Comparison of ENCODE assay signal across 1 cellular context in the genomic region with DNA sequence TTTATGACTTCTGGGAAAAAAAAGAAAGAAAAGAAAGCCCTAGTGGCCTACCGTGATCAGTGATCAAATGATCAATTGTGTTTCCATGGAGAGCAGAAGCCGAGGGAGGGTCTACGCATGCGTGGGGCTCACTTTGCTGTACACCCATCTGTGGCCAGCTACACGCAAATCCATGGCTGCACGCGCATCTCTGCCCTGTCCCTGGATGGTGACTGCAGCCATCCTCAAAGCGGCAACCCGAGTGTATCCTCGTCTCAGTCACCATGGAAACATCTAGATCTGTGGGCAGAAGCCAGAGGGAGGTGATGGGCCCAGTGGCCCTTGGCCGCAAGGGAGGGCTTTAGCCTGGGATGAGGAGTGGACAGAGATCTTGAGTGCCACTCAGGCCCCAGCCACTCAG.
TF ChIP-seq lines count a peak whose summit lies in the region.

No MANE protein-coding gene starts in this region.

TF ChIP-seq in HepG2, 621 proteins besides CTCF, POLR2A, EP300 and RAD21:
- TF ChIP-seq ZBTB14 (CRISPR knock-in tag; IDR thresholded peaks at IDR 0.05) (no peak), ZXDC (CRISPR knock-in tag; IDR thresholded peaks at IDR 0.05) (no peak), RBM39 (IDR thresholded peaks at IDR 0.05; ENCODE audit: low read depth, low read length, poor library complexity, severe bottlenecking) (no peak)
- TF ChIP-seq, protein P1, sequence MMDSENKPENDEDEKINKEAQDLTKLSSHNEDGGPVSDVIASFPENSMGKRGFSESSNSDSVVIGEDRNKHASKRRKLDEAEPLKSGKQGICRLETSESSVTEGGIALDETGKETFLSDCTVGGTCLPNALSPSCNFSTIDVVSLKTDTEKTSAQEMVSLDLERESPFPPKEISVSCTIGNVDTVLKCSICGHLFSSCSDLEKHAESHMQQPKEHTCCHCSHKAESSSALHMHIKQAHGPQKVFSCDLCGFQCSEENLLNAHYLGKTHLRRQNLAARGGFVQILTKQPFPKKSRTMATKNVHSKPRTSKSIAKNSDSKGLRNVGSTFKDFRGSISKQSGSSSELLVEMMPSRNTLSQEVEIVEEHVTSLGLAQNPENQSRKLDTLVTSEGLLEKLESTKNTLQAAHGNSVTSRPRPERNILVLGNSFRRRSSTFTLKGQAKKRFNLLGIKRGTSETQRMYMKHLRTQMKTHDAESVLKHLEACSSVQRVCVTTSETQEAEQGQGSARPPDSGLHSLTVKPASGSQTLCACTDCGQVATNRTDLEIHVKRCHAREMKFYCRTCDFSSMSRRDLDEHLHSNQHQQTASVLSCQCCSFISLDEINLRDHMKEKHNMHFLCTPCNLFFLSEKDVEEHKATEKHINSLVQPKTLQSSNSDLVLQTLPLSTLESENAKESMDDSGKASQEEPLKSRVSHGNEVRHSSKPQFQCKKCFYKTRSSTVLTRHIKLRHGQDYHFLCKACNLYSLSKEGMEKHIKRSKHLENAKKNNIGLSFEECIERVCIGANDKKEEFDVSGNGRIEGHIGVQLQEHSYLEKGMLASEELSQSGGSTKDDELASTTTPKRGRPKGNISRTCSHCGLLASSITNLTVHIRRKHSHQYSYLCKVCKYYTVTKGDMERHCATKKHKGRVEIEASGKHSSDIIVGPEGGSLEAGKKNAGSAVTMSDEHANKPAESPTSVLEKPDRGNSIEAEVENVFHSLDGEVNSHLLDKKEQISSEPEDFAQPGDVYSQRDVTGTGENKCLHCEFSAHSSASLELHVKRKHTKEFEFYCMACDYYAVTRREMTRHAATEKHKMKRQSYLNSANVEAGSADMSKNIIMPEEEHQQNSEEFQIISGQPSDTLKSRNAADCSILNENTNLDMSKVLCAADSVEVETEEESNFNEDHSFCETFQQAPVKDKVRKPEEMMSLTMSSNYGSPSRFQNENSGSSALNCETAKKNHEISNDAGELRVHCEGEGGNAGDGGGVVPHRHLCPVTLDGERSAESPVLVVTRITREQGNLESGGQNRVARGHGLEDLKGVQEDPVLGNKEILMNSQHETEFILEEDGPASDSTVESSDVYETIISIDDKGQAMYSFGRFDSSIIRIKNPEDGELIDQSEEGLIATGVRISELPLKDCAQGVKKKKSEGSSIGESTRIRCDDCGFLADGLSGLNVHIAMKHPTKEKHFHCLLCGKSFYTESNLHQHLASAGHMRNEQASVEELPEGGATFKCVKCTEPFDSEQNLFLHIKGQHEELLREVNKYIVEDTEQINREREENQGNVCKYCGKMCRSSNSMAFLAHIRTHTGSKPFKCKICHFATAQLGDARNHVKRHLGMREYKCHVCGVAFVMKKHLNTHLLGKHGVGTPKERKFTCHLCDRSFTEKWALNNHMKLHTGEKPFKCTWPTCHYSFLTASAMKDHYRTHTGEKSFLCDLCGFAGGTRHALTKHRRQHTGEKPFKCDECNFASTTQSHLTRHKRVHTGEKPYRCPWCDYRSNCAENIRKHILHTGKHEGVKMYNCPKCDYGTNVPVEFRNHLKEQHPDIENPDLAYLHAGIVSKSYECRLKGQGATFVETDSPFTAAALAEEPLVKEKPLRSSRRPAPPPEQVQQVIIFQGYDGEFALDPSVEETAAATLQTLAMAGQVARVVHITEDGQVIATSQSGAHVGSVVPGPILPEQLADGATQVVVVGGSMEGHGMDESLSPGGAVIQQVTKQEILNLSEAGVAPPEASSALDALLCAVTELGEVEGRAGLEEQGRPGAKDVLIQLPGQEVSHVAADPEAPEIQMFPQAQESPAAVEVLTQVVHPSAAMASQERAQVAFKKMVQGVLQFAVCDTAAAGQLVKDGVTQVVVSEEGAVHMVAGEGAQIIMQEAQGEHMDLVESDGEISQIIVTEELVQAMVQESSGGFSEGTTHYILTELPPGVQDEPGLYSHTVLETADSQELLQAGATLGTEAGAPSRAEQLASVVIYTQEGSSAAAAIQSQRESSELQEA (CRISPR knock-in tag; IDR thresholded peaks at IDR 0.05; ENCODE audit: not compliant biosample characterization) = no peak
